Comparison of ENCODE assay signal across 19 cellular contexts in genomic region chr13:34172048-34172447, GRCh38.
A peak's percentile ranks its signal among the peaks of the same experiment; 100 is the strongest.
DNase-seq lines count a peak whose midpoint lies in the region; ATAC-seq and TF ChIP-seq lines count a peak whose summit lies in the region.
"Had no signal": no experiment of that assay in that cellular context is flagged by ENCODE, and none has a peak within 500 bp of the region (broad histone marks: within the 10 kb centered on the region; RNA-seq: fewer than 3 reads in every experiment).

No MANE protein-coding gene starts in this region.

- no peak overlapping the region for H3K27ac ChIP-seq in GM23248
- H3K27ac ChIP-seq: BLaER1, KMS-11, SJSA1 had no signal

- H3K27me3 ChIP-seq in GM23248 (replicated peaks; ENCODE audit: insufficient read depth) (no peaks in the 10 kb centered on the region), adipocyte (replicated peaks; ENCODE audit: control insufficient read depth, insufficient read depth, low read length) (no peaks in the 10 kb centered on the region)
- H3K27me3 ChIP-seq: BLaER1, SJSA1 had no signal

- no peak overlapping the region for H3K4me2 ChIP-seq in GM23248 (ENCODE audit: unreplicated experiment)
- H3K4me2 ChIP-seq: BLaER1, KMS-11 had no signal

- in situ Hi-C loops in GM23248 (cut with MboI) = no loop called here

- H3K79me2 ChIP-seq in GM23248 (ENCODE audit: insufficient read depth) = no peaks in the 10 kb centered on the region

- no peaks in the 10 kb centered on the region for H3K9me2 ChIP-seq in GM23248 (ENCODE audit: insufficient read depth)

- H3K9me3 ChIP-seq in GM23248 (ENCODE audit: low read depth) (no peaks in the 10 kb centered on the region), adipocyte (ENCODE audit: control insufficient read depth, low read length) (no peaks in the 10 kb centered on the region)
- H3K9me3 ChIP-seq: BLaER1, SJSA1 had no signal

- peaks cover 24% of the 10 kb centered on the region for H3K4me1 ChIP-seq in GM23248 (ENCODE audit: insufficient read depth)
- peaks cover 47% of the 10 kb centered on the region for H3K4me1 ChIP-seq in adipocyte (ENCODE audit: control insufficient read depth, insufficient read depth, low read length)
- H3K4me1 ChIP-seq: SJSA1 had no signal

- DNase-seq in GM23248 (peak; percentile 38), adipocyte (ENCODE audit: low read depth) (no peak), fibroblast of the aortic adventitia (ENCODE audit: low read depth) (peak; percentile 23), stromal cell of bone marrow (ENCODE audit: low read depth) (peak; percentile 27), AML-193 (lab: John Stamatoyannopoulos, UW) (no peak), OCI-M2 (lab: John Stamatoyannopoulos, UW; ENCODE audit: unreplicated experiment) (no peak)
- no peak for DNase-seq in activated CD8-positive, alpha-beta memory T cell treated with anti-CD3 and anti-CD28 coated beads, Interleukin-2, amount 50 U/mL, for 4 hours
- DNase-seq: CD8-positive, alpha-beta memory T cell; H9; MM.1S; NCI-H1105; NCI-H187; NCI-H446; OCI-M1; SW 1271 had no signal

- peaks cover 14% of the 10 kb centered on the region; the same call in 1 of the 2 replicates for H3F3A ChIP-seq in GM23248 (ENCODE audit: insufficient read depth)

- H4K20me1 ChIP-seq in GM23248 (ENCODE audit: insufficient read depth) = no peaks in the 10 kb centered on the region
- H4K20me1 ChIP-seq: BLaER1 had no signal

- TF ChIP-seq CTCF in fibroblast of the aortic adventitia (IDR thresholded peaks at IDR 0.05; ENCODE audit: insufficient read depth, low read length) = no peak

- H3K9ac ChIP-seq in GM23248 (no peak overlapping the region), adipocyte (ENCODE audit: low read length) (peak overlapping the region; percentile 70)
- H3K9ac ChIP-seq: BLaER1, KMS-11 had no signal

- no peak for ATAC-seq in HG02798 (IDR thresholded peaks at IDR 0.05; ENCODE audit: poor library complexity, unreplicated experiment)

- peak overlapping the region; percentile 15; the same call in 1 of the 2 replicates for H2AFZ ChIP-seq in GM23248

- H3K36me3 ChIP-seq in GM23248 (ENCODE audit: low read depth) (no peaks in the 10 kb centered on the region), adipocyte (ENCODE audit: control insufficient read depth, insufficient read depth, low read length, severe bottlenecking) (no peaks in the 10 kb centered on the region)
- H3K36me3 ChIP-seq: BLaER1, SJSA1 had no signal

- H3K4me3 ChIP-seq in GM23248 (no peak overlapping the region), adipocyte (ENCODE audit: low read length) (peak overlapping the region; percentile 13), fibroblast of the aortic adventitia (ENCODE audit: low read depth, low read length) (no peak overlapping the region)
- H3K4me3 ChIP-seq: BLaER1, SJSA1 had no signal

Comparison
In these comparisons a context has a peak if more than half of its experiments do, and no peak if none do; other contexts are left out.
1. DNase-seq: peak in GM23248 (single experiment), fibroblast of the aortic adventitia (single experiment) and stromal cell of bone marrow (single experiment); none in adipocyte (single experiment), AML-193 (0 of 2), activated CD8-positive, alpha-beta memory T cell treated with anti-CD3 and anti-CD28 coated beads, Interleukin-2, amount 50 U/mL, for 4 hours (single experiment) and OCI-M2 (single experiment).